Comparison of ENCODE assay signal across 22 cellular contexts in the genomic region with DNA sequence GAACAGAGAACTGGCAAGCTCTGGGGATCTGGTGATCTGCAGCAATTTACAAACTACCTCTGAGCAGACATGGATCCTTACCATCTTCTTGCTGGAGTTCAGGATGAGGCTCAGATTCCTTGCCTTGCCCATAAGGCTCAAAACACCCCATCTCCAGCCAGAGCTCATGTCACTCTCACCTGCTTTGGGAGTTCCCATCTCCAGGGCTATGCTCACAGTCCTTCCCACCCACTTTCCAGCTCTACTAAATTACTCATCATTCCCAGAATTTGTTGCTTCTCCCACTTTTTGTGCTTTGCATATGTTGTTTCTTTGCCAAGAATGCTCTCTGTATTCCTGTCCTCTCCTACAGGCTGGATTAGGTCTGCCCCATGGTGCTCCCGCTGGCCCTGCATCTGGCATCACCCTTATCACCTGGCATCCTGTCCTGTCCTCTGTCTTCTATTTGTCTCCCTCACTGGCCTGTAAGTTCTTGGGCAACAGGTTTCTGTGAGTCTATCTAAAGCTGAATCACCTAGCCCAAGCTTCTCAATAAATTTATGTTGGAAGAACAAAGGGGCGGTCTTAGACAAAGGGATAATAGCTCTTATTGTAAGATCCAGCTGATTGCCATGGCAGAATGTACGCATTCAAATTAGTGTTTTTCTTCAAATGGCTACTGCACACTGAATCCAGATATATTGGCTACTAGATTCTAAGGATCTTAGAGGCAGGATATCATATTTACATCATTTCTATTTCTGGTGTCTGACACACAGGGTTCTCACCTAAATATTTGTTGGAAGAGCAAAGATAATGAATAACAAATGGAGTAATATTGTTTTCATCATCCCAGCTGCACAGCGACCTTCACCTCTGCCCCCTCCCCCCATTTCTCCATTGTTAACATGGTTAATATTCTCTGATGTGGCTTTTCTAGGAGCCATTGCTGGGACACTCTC.
DNase-seq lines count a peak whose midpoint lies in the region; ATAC-seq and TF ChIP-seq lines count a peak whose summit lies in the region.
"Had no signal": no experiment of that assay in that cellular context is flagged by ENCODE, and none has a peak within 500 bp of the region (broad histone marks: within the 10 kb centered on the region; RNA-seq: fewer than 3 reads in every experiment).

No MANE protein-coding gene starts in this region.

- H3K79me2 ChIP-seq in SK-N-SH (ENCODE audit: insufficient read depth): no peaks in the 10 kb centered on the region

- H3K9me3 Mint-ChIP-seq in MCF 10A (ENCODE audit: unreplicated experiment): no peaks in the 10 kb centered on the region

- H3K27ac Mint-ChIP-seq in MCF 10A (ENCODE audit: low read depth, unreplicated experiment): no peak overlapping the region
- H3K27ac Mint-ChIP-seq: CD4-positive, alpha-beta memory T cell had no signal

- no peak overlapping the region for H3K9ac ChIP-seq in SK-N-SH

- no peaks in the 10 kb centered on the region for H3K36me3 Mint-ChIP-seq in MCF 10A (ENCODE audit: insufficient read depth, unreplicated experiment)
- H3K36me3 Mint-ChIP-seq: CD4-positive, alpha-beta memory T cell had no signal

- H3K27me3 ChIP-seq in SK-N-SH (ENCODE audit: insufficient read depth): no peaks in the 10 kb centered on the region

- POLR2A ChIA-PET in SK-N-SH (lab: Yijun Ruan, JAX) (no interaction called here), MCF 10A (lab: Yijun Ruan, JAX) (no interaction called here)

- H3K4me1 ChIP-seq in SK-N-SH (ENCODE audit: control insufficient read depth in 1 of 2, insufficient read depth in 2 of 2, low read depth in 1 of 2, low read length in 1 of 2): peaks cover 0 to 7% of the 10 kb centered on the region in 2 experiments; a peak in 2 of 4 replicates

- CTCF ChIA-PET in SK-N-SH (lab: Yijun Ruan, JAX) (interaction anchor here (0.6 to 1.0 kb wide), 4 partner anchors 17 to 162 kb away, joined by 3 read pairs; no protein-coding TSS in a partner anchor), MCF 10A (lab: Yijun Ruan, JAX) (interaction anchor here (0.6 to 2.5 kb wide), 3 partner anchors 14 to 256 kb away, joined by 3 to 14 read pairs (median 4); no protein-coding TSS in a partner anchor)

- H3K4me3 ChIP-seq in SK-N-SH (ENCODE audit: low read depth in 2 of 2, low read length in 1 of 2): no peak overlapping the region
- H3K4me3 ChIP-seq: GM12878, PC-9, SK-N-MC had no signal

- no peaks in the 10 kb centered on the region for H3K9me3 ChIP-seq in SK-N-SH

- BruUV-seq in MCF 10A (replicated peaks; lab: Mats Ljungman, UMichigan): no TSS peak

- DNase-seq in SK-N-SH (peak; percentile 24), NCI-H146 (lab: John Stamatoyannopoulos, UW) (peak; percentile 86), NCI-H748 treated with DMSO at 0.1 percent for 48 hours (lab: John Stamatoyannopoulos, UW) (peak; percentile 36), pons (ENCODE audit: low spot score) (peak; percentile 81), MCF 10A (ENCODE audit: unreplicated experiment) (no peak)
- DNase-seq: ACHN; CD4-positive, alpha-beta memory T cell; DND-41; KG1; NCI-H1092; NCI-H2029 treated with DMSO at 0.1 percent for 48 hours; NCI-H226; NCI-H524 treated with DMSO at 0.1 percent for 48 hours; PC-9; T-helper 1 cell; T1000 had no signal

- no peaks in the 10 kb centered on the region for H3K4me1 Mint-ChIP-seq in MCF 10A (ENCODE audit: insufficient read depth, unreplicated experiment)
- H3K4me1 Mint-ChIP-seq: CD4-positive, alpha-beta memory T cell had no signal

- no peak overlapping the region for H3K27ac ChIP-seq in SK-N-SH (ENCODE audit: low read depth in 2 of 2, low read length in 1 of 2)
- H3K27ac ChIP-seq: PC-9, SK-N-MC had no signal

- no peaks in the 10 kb centered on the region for H3F3A ChIP-seq in SK-N-SH (replicated peaks; ENCODE audit: insufficient read depth)

- H3K4me3 Mint-ChIP-seq in MCF 10A (ENCODE audit: unreplicated experiment): no peak overlapping the region
- H3K4me3 Mint-ChIP-seq: CD4-positive, alpha-beta memory T cell had no signal

- no peak for TF ChIP-seq EP300 in SK-N-SH (IDR thresholded peaks at IDR 0.05; ENCODE audit: borderline replicate concordance in 1 of 2, low read depth in 1 of 2, low read length in 1 of 2)

- H3K36me3 ChIP-seq in SK-N-SH (replicated peaks in 1 of 2; ENCODE audit: control insufficient read depth in 1 of 2, insufficient read depth in 2 of 2, low read length in 1 of 2): no peaks in the 10 kb centered on the region

- no peak overlapping the region for H3K4me2 ChIP-seq in SK-N-SH
- H3K4me2 ChIP-seq: PC-9 had no signal

- intact Hi-C loops in MCF 10A (cut with micrococcal nuclease): no loop called here

- no peaks in the 10 kb centered on the region for H4K20me1 ChIP-seq in SK-N-SH (ENCODE audit: insufficient read depth)

- no peak overlapping the region for H2AFZ ChIP-seq in SK-N-SH (ENCODE audit: low read depth)
- H2AFZ ChIP-seq: PC-9 had no signal

- TF ChIP-seq CTCF in SK-N-SH (IDR thresholded peaks at IDR 0.05) (no peak), MCF 10A (IDR thresholded peaks at IDR 0.05; ENCODE audit: unreplicated experiment) (no peak)

- H3K27me3 Mint-ChIP-seq in MCF 10A (ENCODE audit: insufficient read depth, unreplicated experiment): no peaks in the 10 kb centered on the region
- H3K27me3 Mint-ChIP-seq: CD4-positive, alpha-beta memory T cell had no signal

- 33% methylated on average over 4 of the region's 4 CpGs for WGBS in SK-N-SH (ENCODE audit: low lambda C conversion rate)

- TF ChIP-seq RAD21 in SK-N-SH (IDR thresholded peaks at IDR 0.05; ENCODE audit: low read length): no peak

- H3K9me2 ChIP-seq in SK-N-SH: no peaks in the 10 kb centered on the region

- ATAC-seq in SK-N-SH treated with all-trans-retinoic acid at 6 μM for 48 hours (no peak), GM21528 (IDR thresholded peaks at IDR 0.05; ENCODE audit: low FRiP score, unreplicated experiment) (no peak), HG02852 (IDR thresholded peaks at IDR 0.05; ENCODE audit: unreplicated experiment) (no peak)
- ATAC-seq: GM12878, HepG2 had no signal

TF ChIP-seq in SK-N-SH, 30 proteins besides CTCF, POLR2A, EP300 and RAD21 (continues in another document):
- TF ChIP-seq POLR2AphosphoS5 (IDR thresholded peaks at IDR 0.05; ENCODE audit: low read depth, low read length): no peak
- TF ChIP-seq REST (IDR thresholded peaks at IDR 0.05; ENCODE audit: low read depth, low read length): no peak
- no peak for TF ChIP-seq SMC3 (IDR thresholded peaks at IDR 0.05; ENCODE audit: low read depth, low read length)
- TF ChIP-seq TCF12 (IDR thresholded peaks at IDR 0.05): no peak
- TF ChIP-seq CHD2 (IDR thresholded peaks at IDR 0.05; ENCODE audit: low read length, partially characterized antibody): no peak

TF ChIP-seq in SK-N-SH treated with all-trans-retinoic acid at 6 μM for 48 hours, 23 proteins besides CTCF, POLR2A, EP300 and RAD21:
- TF ChIP-seq SNAI2 (CRISPR knock-in tag; IDR thresholded peaks at IDR 0.05) (no peak), CSDC2 (CRISPR knock-in tag; IDR thresholded peaks at IDR 0.05) (no peak), OSR1 (CRISPR knock-in tag; IDR thresholded peaks at IDR 0.05) (no peak), ISL1 (CRISPR knock-in tag; IDR thresholded peaks at IDR 0.05) (no peak), ZC3H10 (CRISPR knock-in tag; IDR thresholded peaks at IDR 0.05) (no peak), BACH2 (CRISPR knock-in tag; IDR thresholded peaks at IDR 0.05; ENCODE audit: borderline replicate concordance) (no peak), GLIS3 (CRISPR knock-in tag; IDR thresholded peaks at IDR 0.05) (no peak), ESRRG (CRISPR knock-in tag; IDR thresholded peaks at IDR 0.05) (no peak), ZFP30 (CRISPR knock-in tag; IDR thresholded peaks at IDR 0.05) (no peak)
- TF ChIP-seq, protein P1, sequence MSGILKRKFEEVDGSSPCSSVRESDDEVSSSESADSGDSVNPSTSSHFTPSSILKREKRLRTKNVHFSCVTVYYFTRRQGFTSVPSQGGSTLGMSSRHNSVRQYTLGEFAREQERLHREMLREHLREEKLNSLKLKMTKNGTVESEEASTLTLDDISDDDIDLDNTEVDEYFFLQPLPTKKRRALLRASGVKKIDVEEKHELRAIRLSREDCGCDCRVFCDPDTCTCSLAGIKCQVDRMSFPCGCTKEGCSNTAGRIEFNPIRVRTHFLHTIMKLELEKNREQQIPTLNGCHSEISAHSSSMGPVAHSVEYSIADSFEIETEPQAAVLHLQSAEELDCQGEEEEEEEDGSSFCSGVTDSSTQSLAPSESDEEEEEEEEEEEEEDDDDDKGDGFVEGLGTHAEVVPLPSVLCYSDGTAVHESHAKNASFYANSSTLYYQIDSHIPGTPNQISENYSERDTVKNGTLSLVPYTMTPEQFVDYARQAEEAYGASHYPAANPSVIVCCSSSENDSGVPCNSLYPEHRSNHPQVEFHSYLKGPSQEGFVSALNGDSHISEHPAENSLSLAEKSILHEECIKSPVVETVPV (CRISPR knock-in tag; IDR thresholded peaks at IDR 0.05): no peak
